Comparison of ENCODE assay signal across 1 cellular context in the genomic region with DNA sequence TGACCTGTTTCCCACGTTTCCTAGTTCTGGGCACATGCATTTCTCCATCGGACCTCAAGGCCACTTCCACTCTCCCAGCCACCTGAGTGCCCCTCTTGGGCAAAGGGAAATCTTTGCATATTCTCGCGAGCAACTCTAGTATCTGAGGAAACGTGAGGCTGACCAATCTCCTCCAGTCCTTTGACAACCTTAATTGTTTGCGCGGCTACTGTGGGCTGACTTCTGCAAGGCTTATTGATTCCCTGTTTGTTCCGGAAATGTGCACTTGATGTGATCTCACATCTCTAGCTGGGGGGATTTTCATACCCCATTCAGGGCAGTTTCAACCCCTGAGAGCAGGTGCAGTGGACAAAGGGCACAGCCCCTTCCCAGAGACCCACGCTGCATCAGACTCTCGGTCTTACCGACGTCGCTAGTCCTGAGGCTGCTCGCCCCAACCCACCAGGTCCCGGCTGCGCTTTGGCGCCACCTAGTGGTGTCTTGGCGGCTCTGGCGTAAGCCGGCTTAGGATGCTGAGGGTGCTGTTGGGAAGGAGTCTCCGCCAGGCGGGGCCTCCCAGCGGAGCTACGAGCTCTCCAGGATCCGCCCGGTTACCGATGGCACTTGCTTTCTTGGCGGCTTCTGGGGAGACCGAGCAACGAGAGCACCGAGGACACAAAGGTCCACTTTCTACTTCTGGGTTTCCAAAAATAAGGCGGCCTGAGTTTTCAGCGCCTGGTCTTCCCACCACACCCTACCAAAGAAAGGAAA.
TF ChIP-seq lines count a peak whose summit lies in the region.

No MANE protein-coding gene starts in this region.

TF ChIP-seq in HepG2, 621 proteins besides CTCF, POLR2A, EP300 and RAD21 (continues in another document):
- TF ChIP-seq, protein P1, sequence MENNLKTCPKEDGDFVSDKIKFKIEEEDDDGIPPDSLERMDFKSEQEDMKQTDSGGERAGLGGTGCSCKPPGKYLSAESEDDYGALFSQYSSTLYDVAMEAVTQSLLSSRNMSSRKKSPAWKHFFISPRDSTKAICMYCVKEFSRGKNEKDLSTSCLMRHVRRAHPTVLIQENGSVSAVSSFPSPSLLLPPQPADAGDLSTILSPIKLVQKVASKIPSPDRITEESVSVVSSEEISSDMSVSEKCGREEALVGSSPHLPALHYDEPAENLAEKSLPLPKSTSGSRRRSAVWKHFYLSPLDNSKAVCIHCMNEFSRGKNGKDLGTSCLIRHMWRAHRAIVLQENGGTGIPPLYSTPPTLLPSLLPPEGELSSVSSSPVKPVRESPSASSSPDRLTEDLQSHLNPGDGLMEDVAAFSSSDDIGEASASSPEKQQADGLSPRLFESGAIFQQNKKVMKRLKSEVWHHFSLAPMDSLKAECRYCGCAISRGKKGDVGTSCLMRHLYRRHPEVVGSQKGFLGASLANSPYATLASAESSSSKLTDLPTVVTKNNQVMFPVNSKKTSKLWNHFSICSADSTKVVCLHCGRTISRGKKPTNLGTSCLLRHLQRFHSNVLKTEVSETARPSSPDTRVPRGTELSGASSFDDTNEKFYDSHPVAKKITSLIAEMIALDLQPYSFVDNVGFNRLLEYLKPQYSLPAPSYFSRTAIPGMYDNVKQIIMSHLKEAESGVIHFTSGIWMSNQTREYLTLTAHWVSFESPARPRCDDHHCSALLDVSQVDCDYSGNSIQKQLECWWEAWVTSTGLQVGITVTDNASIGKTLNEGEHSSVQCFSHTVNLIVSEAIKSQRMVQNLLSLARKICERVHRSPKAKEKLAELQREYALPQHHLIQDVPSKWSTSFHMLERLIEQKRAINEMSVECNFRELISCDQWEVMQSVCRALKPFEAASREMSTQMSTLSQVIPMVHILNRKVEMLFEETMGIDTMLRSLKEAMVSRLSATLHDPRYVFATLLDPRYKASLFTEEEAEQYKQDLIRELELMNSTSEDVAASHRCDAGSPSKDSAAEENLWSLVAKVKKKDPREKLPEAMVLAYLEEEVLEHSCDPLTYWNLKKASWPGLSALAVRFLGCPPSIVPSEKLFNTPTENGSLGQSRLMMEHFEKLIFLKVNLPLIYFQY (CRISPR knock-in tag; IDR thresholded peaks at IDR 0.05; ENCODE audit: borderline replicate concordance), result peak; percentile 76; the same call in 1 of the 2 replicates
- TF ChIP-seq ZNF607 (CRISPR knock-in tag; IDR thresholded peaks at IDR 0.05; ENCODE audit: borderline replicate concordance) (peak; percentile 63; the same call in 1 of the 2 replicates), ZNF776 (CRISPR knock-in tag; IDR thresholded peaks at IDR 0.05) (no peak), PRMT3 (CRISPR knock-in tag; IDR thresholded peaks at IDR 0.05; ENCODE audit: borderline replicate concordance, low read depth) (0 out of 2 replicates have a peak, but pooled peaks have one; percentile 35), WIZ (CRISPR knock-in tag; IDR thresholded peaks at IDR 0.05) (0 out of 2 replicates have a peak, but pooled peaks have one; percentile 63), MYC (CRISPR knock-in tag; IDR thresholded peaks at IDR 0.05; ENCODE audit: borderline replicate concordance) (peak; percentile 67; the same call in 1 of the 2 replicates), SRSF1 (optimal IDR thresholded peaks at IDR 0.05; ENCODE audit: low read depth, low read length) (peak; percentile 28), GTF2F1 (IDR thresholded peaks at IDR 0.05; ENCODE audit: low read length) (no peak), ZNF614 (CRISPR knock-in tag; IDR thresholded peaks at IDR 0.05; ENCODE audit: borderline replicate concordance) (peak; percentile 81; the same call in 1 of the 2 replicates), ZNF354B (CRISPR knock-in tag; IDR thresholded peaks at IDR 0.05) (no peak), ZNF605 (CRISPR knock-in tag; IDR thresholded peaks at IDR 0.05) (peak; percentile 89), KDM5B (CRISPR knock-in tag; IDR thresholded peaks at IDR 0.05; ENCODE audit: borderline replicate concordance) (peak; percentile 94), SIX4 (CRISPR knock-in tag; IDR thresholded peaks at IDR 0.05) (peak; percentile 59; the same call in 1 of the 2 replicates), PHF8 (CRISPR knock-in tag; IDR thresholded peaks at IDR 0.05) (peak; percentile 52), CBX5 (CRISPR knock-in tag; IDR thresholded peaks at IDR 0.05; ENCODE audit: borderline replicate concordance) (peak; percentile 84; the same call in 1 of the 2 replicates), ZNF619 (CRISPR knock-in tag; IDR thresholded peaks at IDR 0.05) (peak; percentile 88), KAT8 (CRISPR knock-in tag; IDR thresholded peaks at IDR 0.05) (0 out of 2 replicates have a peak, but pooled peaks have one; percentile 43), MXI1 (IDR thresholded peaks at IDR 0.05; ENCODE audit: borderline replicate concordance, low read depth, low read length) (peak; percentile 25; the same call in 1 of the 3 replicates), SAP130 (CRISPR knock-in tag; IDR thresholded peaks at IDR 0.05; ENCODE audit: low read depth) (peak; percentile 64), ATF7-NPFF (CRISPR knock-in tag; IDR thresholded peaks at IDR 0.05; ENCODE audit: low read depth) (peak; percentile 87), HES4 (CRISPR knock-in tag; IDR thresholded peaks at IDR 0.05; ENCODE audit: borderline replicate concordance) (no peak), HHEX (CRISPR knock-in tag; IDR thresholded peaks at IDR 0.05) (0 out of 2 replicates have a peak, but pooled peaks have one; percentile 16), ZNF331 (CRISPR knock-in tag; IDR thresholded peaks at IDR 0.05) (peak; percentile 79; the same call in 1 of the 2 replicates), RFX3 (CRISPR knock-in tag; IDR thresholded peaks at IDR 0.05) (no peak), TEAD3 (CRISPR knock-in tag; optimal IDR thresholded peaks at IDR 0.05; ENCODE audit: borderline replicate concordance) (peak; percentile 32), ZNF383 (CRISPR knock-in tag; IDR thresholded peaks at IDR 0.05; ENCODE audit: borderline replicate concordance) (peak; percentile 94; the same call in 1 of the 2 replicates), RXRA (CRISPR knock-in tag; IDR thresholded peaks at IDR 0.05) (peak; percentile 72), ZFP37 (CRISPR knock-in tag; IDR thresholded peaks at IDR 0.05; ENCODE audit: borderline replicate concordance) (peak; percentile 67; the same call in 1 of the 2 replicates), TARDBP (CRISPR knock-in tag; IDR thresholded peaks at IDR 0.05) (peak; percentile 78), KDM1A (CRISPR knock-in tag; IDR thresholded peaks at IDR 0.05) (peak; percentile 83), DNMT3B (CRISPR knock-in tag; conservative IDR thresholded peaks at IDR 0.05) (0 out of 2 replicates have a peak, but pooled peaks have one; percentile 45), MTA1 (CRISPR knock-in tag; IDR thresholded peaks at IDR 0.05; ENCODE audit: borderline replicate concordance) (peak; percentile 85; the same call in 1 of the 2 replicates), TAF1 (CRISPR knock-in tag; IDR thresholded peaks at IDR 0.05) (no peak), YEATS2 (CRISPR knock-in tag; IDR thresholded peaks at IDR 0.05; ENCODE audit: borderline replicate concordance) (no peak), ERF (CRISPR knock-in tag; IDR thresholded peaks at IDR 0.05) (0 out of 2 replicates have a peak, but pooled peaks have one; percentile 31), REPIN1 (CRISPR knock-in tag; IDR thresholded peaks at IDR 0.05; ENCODE audit: borderline replicate concordance, low read depth) (peak; percentile 93), DPF2 (CRISPR knock-in tag; IDR thresholded peaks at IDR 0.05; ENCODE audit: borderline replicate concordance, low read depth) (0 out of 2 replicates have a peak, but pooled peaks have one; percentile 24), ZNF264 (CRISPR knock-in tag; IDR thresholded peaks at IDR 0.05) (peak; percentile 100), NFKBIZ (CRISPR knock-in tag; IDR thresholded peaks at IDR 0.05) (no peak), ZBTB38 (CRISPR knock-in tag; IDR thresholded peaks at IDR 0.05) (0 out of 2 replicates have a peak, but pooled peaks have one; percentile 50), TRIM24 (CRISPR knock-in tag; IDR thresholded peaks at IDR 0.05) (no peak), CHCHD3 (CRISPR knock-in tag; IDR thresholded peaks at IDR 0.05) (peak; percentile 68; the same call in 1 of the 2 replicates), ARNTL (CRISPR knock-in tag; IDR thresholded peaks at IDR 0.05) (0 out of 2 replicates have a peak, but pooled peaks have one; percentile 28), STAG1 (CRISPR knock-in tag; IDR thresholded peaks at IDR 0.05) (peak; percentile 89), GZF1 (CRISPR knock-in tag; IDR thresholded peaks at IDR 0.05) (0 out of 2 replicates have a peak, but pooled peaks have one; percentile 42), GLI4 (CRISPR knock-in tag; IDR thresholded peaks at IDR 0.05; ENCODE audit: borderline replicate concordance) (peak; percentile 40; the same call in 1 of the 2 replicates), ZNF891 (CRISPR knock-in tag; IDR thresholded peaks at IDR 0.05) (peak; percentile 74), TGIF2 (CRISPR knock-in tag; IDR thresholded peaks at IDR 0.05) (peak; percentile 67; the same call in 1 of the 2 replicates), ISL2 (CRISPR knock-in tag; IDR thresholded peaks at IDR 0.05) (0 out of 2 replicates have a peak, but pooled peaks have one; percentile 61)
- TF ChIP-seq, protein P2, sequence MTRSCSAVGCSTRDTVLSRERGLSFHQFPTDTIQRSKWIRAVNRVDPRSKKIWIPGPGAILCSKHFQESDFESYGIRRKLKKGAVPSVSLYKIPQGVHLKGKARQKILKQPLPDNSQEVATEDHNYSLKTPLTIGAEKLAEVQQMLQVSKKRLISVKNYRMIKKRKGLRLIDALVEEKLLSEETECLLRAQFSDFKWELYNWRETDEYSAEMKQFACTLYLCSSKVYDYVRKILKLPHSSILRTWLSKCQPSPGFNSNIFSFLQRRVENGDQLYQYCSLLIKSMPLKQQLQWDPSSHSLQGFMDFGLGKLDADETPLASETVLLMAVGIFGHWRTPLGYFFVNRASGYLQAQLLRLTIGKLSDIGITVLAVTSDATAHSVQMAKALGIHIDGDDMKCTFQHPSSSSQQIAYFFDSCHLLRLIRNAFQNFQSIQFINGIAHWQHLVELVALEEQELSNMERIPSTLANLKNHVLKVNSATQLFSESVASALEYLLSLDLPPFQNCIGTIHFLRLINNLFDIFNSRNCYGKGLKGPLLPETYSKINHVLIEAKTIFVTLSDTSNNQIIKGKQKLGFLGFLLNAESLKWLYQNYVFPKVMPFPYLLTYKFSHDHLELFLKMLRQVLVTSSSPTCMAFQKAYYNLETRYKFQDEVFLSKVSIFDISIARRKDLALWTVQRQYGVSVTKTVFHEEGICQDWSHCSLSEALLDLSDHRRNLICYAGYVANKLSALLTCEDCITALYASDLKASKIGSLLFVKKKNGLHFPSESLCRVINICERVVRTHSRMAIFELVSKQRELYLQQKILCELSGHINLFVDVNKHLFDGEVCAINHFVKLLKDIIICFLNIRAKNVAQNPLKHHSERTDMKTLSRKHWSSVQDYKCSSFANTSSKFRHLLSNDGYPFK (CRISPR knock-in tag; IDR thresholded peaks at IDR 0.05; ENCODE audit: borderline replicate concordance), result peak; percentile 62; the same call in 1 of the 2 replicates
- TF ChIP-seq, protein P3, sequence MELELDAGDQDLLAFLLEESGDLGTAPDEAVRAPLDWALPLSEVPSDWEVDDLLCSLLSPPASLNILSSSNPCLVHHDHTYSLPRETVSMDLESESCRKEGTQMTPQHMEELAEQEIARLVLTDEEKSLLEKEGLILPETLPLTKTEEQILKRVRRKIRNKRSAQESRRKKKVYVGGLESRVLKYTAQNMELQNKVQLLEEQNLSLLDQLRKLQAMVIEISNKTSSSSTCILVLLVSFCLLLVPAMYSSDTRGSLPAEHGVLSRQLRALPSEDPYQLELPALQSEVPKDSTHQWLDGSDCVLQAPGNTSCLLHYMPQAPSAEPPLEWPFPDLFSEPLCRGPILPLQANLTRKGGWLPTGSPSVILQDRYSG (CRISPR knock-in tag; IDR thresholded peaks at IDR 0.05), result no peak
- TF ChIP-seq, protein P4, sequence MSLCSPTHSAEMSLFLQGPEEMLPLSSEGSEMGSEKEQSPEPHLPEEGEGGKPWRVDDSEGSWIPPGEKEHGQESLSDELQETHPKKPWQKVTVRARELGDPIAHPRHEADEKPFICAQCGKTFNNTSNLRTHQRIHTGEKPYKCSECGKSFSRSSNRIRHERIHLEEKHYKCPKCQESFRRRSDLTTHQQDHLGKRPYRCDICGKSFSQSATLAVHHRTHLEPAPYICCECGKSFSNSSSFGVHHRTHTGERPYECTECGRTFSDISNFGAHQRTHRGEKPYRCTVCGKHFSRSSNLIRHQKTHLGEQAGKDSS (CRISPR knock-in tag; IDR thresholded peaks at IDR 0.05; ENCODE audit: borderline replicate concordance, low read depth), result peak; percentile 91; the same call in 1 of the 2 replicates
- TF ChIP-seq, protein P5, sequence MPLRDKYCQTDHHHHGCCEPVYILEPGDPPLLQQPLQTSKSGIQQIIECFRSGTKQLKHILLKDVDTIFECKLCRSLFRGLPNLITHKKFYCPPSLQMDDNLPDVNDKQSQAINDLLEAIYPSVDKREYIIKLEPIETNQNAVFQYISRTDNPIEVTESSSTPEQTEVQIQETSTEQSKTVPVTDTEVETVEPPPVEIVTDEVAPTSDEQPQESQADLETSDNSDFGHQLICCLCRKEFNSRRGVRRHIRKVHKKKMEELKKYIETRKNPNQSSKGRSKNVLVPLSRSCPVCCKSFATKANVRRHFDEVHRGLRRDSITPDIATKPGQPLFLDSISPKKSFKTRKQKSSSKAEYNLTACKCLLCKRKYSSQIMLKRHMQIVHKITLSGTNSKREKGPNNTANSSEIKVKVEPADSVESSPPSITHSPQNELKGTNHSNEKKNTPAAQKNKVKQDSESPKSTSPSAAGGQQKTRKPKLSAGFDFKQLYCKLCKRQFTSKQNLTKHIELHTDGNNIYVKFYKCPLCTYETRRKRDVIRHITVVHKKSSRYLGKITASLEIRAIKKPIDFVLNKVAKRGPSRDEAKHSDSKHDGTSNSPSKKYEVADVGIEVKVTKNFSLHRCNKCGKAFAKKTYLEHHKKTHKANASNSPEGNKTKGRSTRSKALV (CRISPR knock-in tag; IDR thresholded peaks at IDR 0.05), result peak; percentile 57; the same call in 1 of the 2 replicates
- TF ChIP-seq, protein P6, sequence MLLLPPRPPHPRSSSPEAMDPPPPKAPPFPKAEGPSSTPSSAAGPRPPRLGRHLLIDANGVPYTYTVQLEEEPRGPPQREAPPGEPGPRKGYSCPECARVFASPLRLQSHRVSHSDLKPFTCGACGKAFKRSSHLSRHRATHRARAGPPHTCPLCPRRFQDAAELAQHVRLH (CRISPR knock-in tag; IDR thresholded peaks at IDR 0.05; ENCODE audit: borderline replicate concordance, low read depth), result peak; percentile 68; the same call in 1 of the 2 replicates
